In the genomic region with DNA sequence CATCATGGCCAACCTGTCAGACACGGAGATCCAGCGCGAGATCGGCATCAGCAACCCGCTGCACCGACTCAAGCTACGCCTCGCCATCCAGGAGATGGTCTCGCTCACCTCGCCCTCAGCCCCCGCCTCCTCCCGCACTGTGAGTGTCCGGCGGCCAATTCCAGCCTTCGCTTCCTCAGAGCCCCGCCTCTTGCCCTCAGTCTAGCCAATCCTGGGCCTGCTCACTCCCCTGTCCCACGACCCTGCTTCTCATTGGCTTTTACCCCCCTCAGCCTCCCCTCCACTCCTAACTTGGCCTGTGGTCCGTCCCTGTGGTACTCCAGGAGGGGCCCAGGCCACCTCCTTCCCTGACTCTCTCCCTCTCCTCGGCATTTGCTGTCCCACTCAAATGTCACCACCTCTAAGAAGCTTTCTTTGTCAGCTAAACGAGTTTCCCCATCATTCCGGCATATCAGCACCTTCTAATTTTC, we compare ENCODE assay signal across 9 cellular contexts. TPM values are rescaled to one million over a fixed set of nuclear protein-coding genes. Genes with fewer than 3 reads are reported as not detected.
A peak's percentile ranks its signal among the peaks of the same experiment; 100 is the strongest.
DNase-seq lines count a peak whose midpoint lies in the region; ATAC-seq, FAIRE-seq and TF ChIP-seq lines count a peak whose summit lies in the region.
"Had no signal": no experiment of that assay in that cellular context is flagged by ENCODE, and none has a peak within 500 bp of the region (broad histone marks: within the 10 kb centered on the region; RNA-seq: fewer than 3 reads in every experiment).

No MANE protein-coding gene starts in this region.

- H3K27ac ChIP-seq in astrocyte (ENCODE audit: low read depth, low read length) (no peak overlapping the region), aorta (ENCODE audit: low read depth in 1 of 2, low read length in 2 of 2) (no peak overlapping the region)

- peak overlapping the region; percentile 91 for H2AFZ ChIP-seq in astrocyte (ENCODE audit: low read depth, low read length)

- H4K20me1 ChIP-seq in astrocyte (ENCODE audit: insufficient read depth, low read length), result no peaks in the 10 kb centered on the region

- H3K9me3 ChIP-seq in astrocyte (ENCODE audit: insufficient read depth, low read depth, low read length) (no peaks in the 10 kb centered on the region), aorta (ENCODE audit: control insufficient read depth, low read length) (no peaks in the 10 kb centered on the region)

- H3K36me3 ChIP-seq in astrocyte (ENCODE audit: insufficient read depth, low read length) (no peaks in the 10 kb centered on the region), aorta (ENCODE audit: control insufficient read depth in 1 of 2, insufficient read depth in 2 of 2, low read length in 1 of 2) (no peaks in the 10 kb centered on the region)

- DNase-seq in DMS153 treated with DMSO at 0.1 percent for 48 hours (lab: John Stamatoyannopoulos, UW; ENCODE audit: unreplicated experiment) (peak; percentile 84), astrocyte (ENCODE audit: low read depth) (peak; percentile 84), left ventricle myocardium superior (peak; percentile 94), posterior vena cava (ENCODE audit: low spot score) (peak; percentile 94), aorta (peak; percentile 92 to 96), COLO668 (lab: John Stamatoyannopoulos, UW; ENCODE audit: unreplicated experiment) (no peak)

- H3K9ac ChIP-seq in astrocyte (ENCODE audit: low read length), result peak overlapping the region; percentile 70

- peaks cover 5% of the 10 kb centered on the region for H3K4me1 Mint-ChIP-seq in astrocyte (ENCODE audit: low read depth, unreplicated experiment)

- H3K4me3 ChIP-seq in astrocyte (ENCODE audit: insufficient read depth, low read depth, low read length) (peak overlapping the region; percentile 58), aorta (ENCODE audit: low read length in 2 of 2) (peak overlapping the region in 1 of 2 donors; percentile 28)

- peak; percentile 78 for FAIRE-seq in astrocyte (lab: Jason Lieb, UNC)

- H3K79me2 ChIP-seq in astrocyte (ENCODE audit: insufficient read depth, low read length), result no peaks in the 10 kb centered on the region

- no peaks in the 10 kb centered on the region for H3K9me3 Mint-ChIP-seq in astrocyte (ENCODE audit: unreplicated experiment)

- H3K4me3 Mint-ChIP-seq in astrocyte (ENCODE audit: unreplicated experiment), result peak overlapping the region; percentile 91

- H3K4me1 ChIP-seq in astrocyte (ENCODE audit: insufficient read depth, low read length), result no peaks in the 10 kb centered on the region
- H3K4me1 ChIP-seq in aorta (ENCODE audit: control insufficient read depth in 1 of 2, insufficient read depth in 2 of 2, low read length in 2 of 2), result no peaks in the 10 kb centered on the region

- intact Hi-C loops in left ventricle myocardium superior (cut with micrococcal nuclease) (loop anchor here (10.0 kb wide), 1 partner anchor 48 kb away; no protein-coding TSS in a partner anchor), posterior vena cava (cut with DNase I) (no loop called here), aorta (cut with DNase I) (loop anchor here in 1 of 2 donors (10.0 kb wide), 2 partner anchors 48 to 148 kb away; partner anchors contain the start of genes GYS1 and RUVBL2)

- no peak for TF ChIP-seq CTCF in astrocyte (IDR thresholded peaks at IDR 0.05; ENCODE audit: insufficient read depth, low read depth, low read length)

- TF ChIP-seq POLR2A in Raji (IDR thresholded peaks at IDR 0.05; ENCODE audit: insufficient read depth, low read depth, low read length), result peak; percentile 78

- H3K27me3 ChIP-seq in astrocyte (ENCODE audit: insufficient read depth, low read length), result no peaks in the 10 kb centered on the region
- H3K27me3 ChIP-seq in aorta (ENCODE audit: control insufficient read depth in 1 of 2, insufficient read depth in 2 of 2, low read length in 1 of 2), result no peaks in the 10 kb centered on the region

- WGBS in aorta, 2 donors, result 1 to 2% methylated on average over 21 of the region's 21 CpGs

- peaks cover 3% of the 10 kb centered on the region for H3K36me3 Mint-ChIP-seq in astrocyte (ENCODE audit: low read depth, unreplicated experiment)

- H3K4me2 ChIP-seq in astrocyte (ENCODE audit: low read length), result peak overlapping the region; percentile 99

- ATAC-seq in HG02973 (IDR thresholded peaks at IDR 0.05; ENCODE audit: unreplicated experiment) (peak; percentile 65), left ventricle myocardium superior (peak; percentile 98), aorta (ENCODE audit: low FRiP score) (peak; percentile 92)

- peak overlapping the region; percentile 50 for H3K27ac Mint-ChIP-seq in astrocyte (ENCODE audit: unreplicated experiment)

- H3K27me3 Mint-ChIP-seq in astrocyte (ENCODE audit: low read depth, unreplicated experiment), result peaks cover 7% of the 10 kb centered on the region

RNA-seq across cellular contexts. Expression of gene HRC, which starts 12.3 kb away (rescaled TPM):
- total RNA-seq in astrocyte (not detected in 2 replicates), left ventricle myocardium superior (868 TPM), posterior vena cava (1 to 10 TPM; 1.1 to 2.4 TPM), aorta (1 to 10 TPM; 2.5 to 4.8 TPM)
- polyA plus RNA-seq in aorta, result 1 to 10 TPM in 1 of 2 donors, under 1 TPM in 1; 0.74 to 9.3 TPM
- total RNA-seq: T-helper 2 cell treated with Interferon-gamma antibody and Interleukin-4, amounts not matched to agents 100 ng/mL and 5 ng/mL, for 36 hours had no signal

RNA-seq across cellular contexts. Expression of gene TRPM4, which starts 14.7 kb away (rescaled TPM):
- total RNA-seq in astrocyte, result 26.3 and 28.3 TPM in 2 replicates
- total RNA-seq in left ventricle myocardium superior, result 26.6 TPM
- 10 to 100 TPM; 20.5 to 36.0 TPM for total RNA-seq in posterior vena cava
- total RNA-seq in aorta, result 10 to 100 TPM; 41.9 to 57.1 TPM
- polyA plus RNA-seq in aorta, result 10 to 100 TPM; 21.3 to 59.1 TPM

RNA-seq across cellular contexts. Expression of gene PPFIA3, which starts 23.6 kb away (rescaled TPM):
- 9.2 and 11.7 TPM in 2 replicates for total RNA-seq in astrocyte
- 4.0 TPM for total RNA-seq in left ventricle myocardium superior
- 1 to 10 TPM; 3.6 to 4.9 TPM for total RNA-seq in posterior vena cava
- total RNA-seq in aorta, result 1 to 10 TPM; 4.2 to 8.0 TPM
- polyA plus RNA-seq in aorta, result 1 to 10 TPM; 2.0 to 4.1 TPM

RNA-seq across cellular contexts. Expression of gene C19orf73, which starts 24.0 kb away (rescaled TPM):
- total RNA-seq in astrocyte, result 0.73 and 1.4 TPM in 2 replicates
- 1.2 TPM for total RNA-seq in left ventricle myocardium superior
- total RNA-seq in posterior vena cava, result under 1 TPM in 1 of 2 donors, not detected in 1; 0.81 TPM
- under 1 TPM; 0.49 to 0.72 TPM for total RNA-seq in aorta
- polyA plus RNA-seq in aorta, result 1 to 10 TPM; 1.0 to 5.4 TPM

RNA-seq across cellular contexts. Expression of gene LIN7B, which starts 28.7 kb away (rescaled TPM):
- total RNA-seq in astrocyte, result 8.9 and 9.7 TPM in 2 replicates
- total RNA-seq in left ventricle myocardium superior, result 19.8 TPM
- total RNA-seq in posterior vena cava, result 1 to 10 TPM; 9.0 to 9.3 TPM
- total RNA-seq in aorta, result 1 to 10 TPM; 8.4 to 9.7 TPM
- polyA plus RNA-seq in aorta, result 10 to 100 TPM in 1 of 2 donors, 1 to 10 TPM in 1; 7.6 to 24.1 TPM

Comparison
In these comparisons a context has a peak if more than half of its experiments do, and no peak if none do; other contexts are left out.
1. RNA of gene HRC, which starts 12.3 kb away (total RNA-seq): 868 TPM in left ventricle myocardium superior (single experiment); 2.5 to 4.8 TPM in aorta, 1.1 to 2.4 TPM in posterior vena cava and not detected in astrocyte; every median in the first group is over 100 times any median in the second.
2. Peak in every context shown above with its lines, with median percentiles within 50 percentile points of each other: ATAC-seq.